In the genomic region with DNA sequence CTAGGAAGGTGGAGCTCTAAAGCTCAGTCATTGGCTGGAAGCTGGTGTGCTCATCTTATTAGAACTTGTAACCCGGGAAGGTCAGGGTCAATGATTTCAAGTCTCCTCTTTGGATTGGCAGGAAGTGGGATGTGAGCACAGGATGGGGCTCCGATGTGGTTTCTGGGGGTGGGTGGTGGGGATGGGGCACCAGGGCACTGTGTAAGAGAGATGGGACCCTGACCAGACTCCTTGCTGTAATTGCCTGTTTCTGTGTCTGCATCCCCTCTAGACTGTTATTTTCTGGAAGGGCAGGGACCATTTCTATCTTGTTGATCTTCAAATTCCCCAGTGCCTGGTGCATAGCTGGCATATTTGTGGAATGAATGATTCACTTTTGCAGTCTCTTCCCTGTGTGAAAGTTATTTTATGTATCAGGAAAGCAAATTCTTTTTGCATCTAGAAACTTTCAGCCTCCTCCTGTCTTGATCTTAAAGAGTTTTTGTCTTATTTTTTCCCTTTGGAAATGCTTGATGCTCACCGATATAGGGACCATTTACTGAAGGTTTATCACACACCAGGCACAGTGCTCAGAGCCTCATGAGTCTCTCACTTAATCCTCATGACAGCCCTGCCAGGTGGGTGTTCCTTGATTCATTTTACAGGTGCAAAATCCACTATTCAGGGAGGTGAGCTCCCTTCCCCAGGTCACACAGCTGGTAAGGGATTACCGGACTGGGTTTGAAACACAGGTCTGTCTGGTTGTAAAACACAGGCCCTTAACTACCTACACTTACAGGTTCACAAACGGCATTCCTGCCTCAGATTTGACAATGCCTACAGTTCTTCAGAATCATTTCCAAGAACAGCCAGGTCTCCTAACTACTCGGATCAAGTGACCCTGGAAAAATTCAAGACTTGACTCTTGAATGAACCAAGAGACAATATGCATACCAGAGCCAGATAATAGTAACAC, we compare ENCODE assay signal across 1 cellular context.
TF ChIP-seq lines count a peak whose summit lies in the region.

No MANE protein-coding gene starts in this region.

TF ChIP-seq in SK-N-SH, 30 proteins besides CTCF, POLR2A, EP300 and RAD21 (continued from another document):
- TF ChIP-seq FOSL2 (IDR thresholded peaks at IDR 0.05; ENCODE audit: borderline replicate concordance, low read depth) = peak; percentile 89
- TF ChIP-seq, protein P1, sequence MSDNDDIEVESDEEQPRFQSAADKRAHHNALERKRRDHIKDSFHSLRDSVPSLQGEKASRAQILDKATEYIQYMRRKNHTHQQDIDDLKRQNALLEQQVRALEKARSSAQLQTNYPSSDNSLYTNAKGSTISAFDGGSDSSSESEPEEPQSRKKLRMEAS (IDR thresholded peaks at IDR 0.05; ENCODE audit: low read depth) = 0 out of 2 replicates have a peak, but pooled peaks have one; percentile 36
- no peak for TF ChIP-seq GATA2 (CRISPR knock-in tag; IDR thresholded peaks at IDR 0.05)
- 0 out of 2 replicates have a peak, but pooled peaks have one; percentile 30 for TF ChIP-seq SIN3A (IDR thresholded peaks at IDR 0.05; ENCODE audit: borderline replicate concordance, low read depth, low read length)
- peak; percentile 88 for TF ChIP-seq RXRA (IDR thresholded peaks at IDR 0.05; ENCODE audit: borderline replicate concordance, low read depth)
- TF ChIP-seq, protein P2, sequence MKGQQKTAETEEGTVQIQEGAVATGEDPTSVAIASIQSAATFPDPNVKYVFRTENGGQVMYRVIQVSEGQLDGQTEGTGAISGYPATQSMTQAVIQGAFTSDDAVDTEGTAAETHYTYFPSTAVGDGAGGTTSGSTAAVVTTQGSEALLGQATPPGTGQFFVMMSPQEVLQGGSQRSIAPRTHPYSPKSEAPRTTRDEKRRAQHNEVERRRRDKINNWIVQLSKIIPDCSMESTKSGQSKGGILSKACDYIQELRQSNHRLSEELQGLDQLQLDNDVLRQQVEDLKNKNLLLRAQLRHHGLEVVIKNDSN (IDR thresholded peaks at IDR 0.05; ENCODE audit: borderline replicate concordance, low read depth) = no peak
